Comparison of ENCODE assay signal across 9 cellular contexts in genomic region chr2:170881840-170882239, GRCh38.
"Had no signal": no experiment of that assay in that cellular context is flagged by ENCODE, and none has a peak within 500 bp of the region (broad histone marks: within the 10 kb centered on the region; RNA-seq: fewer than 3 reads in every experiment).

No MANE protein-coding gene starts in this region.

- H3K4me3 ChIP-seq: HAP-1 had no signal

- H3K36me3 Mint-ChIP-seq: IgD-negative memory B cell had no signal

- H3K36me3 ChIP-seq: HAP-1 had no signal

- H3K4me1 ChIP-seq: HAP-1 had no signal

- H3K27ac ChIP-seq: HL-60 had no signal

- H3K9me3 Mint-ChIP-seq: HFFc6 had no signal

- FAIRE-seq: HepG2 had no signal

- H3K9me3 ChIP-seq: HAP-1 had no signal

- H3K4me3 Mint-ChIP-seq: HFFc6 had no signal

- H3K27ac Mint-ChIP-seq: HFFc6 had no signal

- DNase-seq: GOT3, H7, HFFc6, KG1 had no signal

- ATAC-seq: HCT116, HepG2 had no signal
